ENCODE assay signal across 16 cellular contexts in the genomic region with DNA sequence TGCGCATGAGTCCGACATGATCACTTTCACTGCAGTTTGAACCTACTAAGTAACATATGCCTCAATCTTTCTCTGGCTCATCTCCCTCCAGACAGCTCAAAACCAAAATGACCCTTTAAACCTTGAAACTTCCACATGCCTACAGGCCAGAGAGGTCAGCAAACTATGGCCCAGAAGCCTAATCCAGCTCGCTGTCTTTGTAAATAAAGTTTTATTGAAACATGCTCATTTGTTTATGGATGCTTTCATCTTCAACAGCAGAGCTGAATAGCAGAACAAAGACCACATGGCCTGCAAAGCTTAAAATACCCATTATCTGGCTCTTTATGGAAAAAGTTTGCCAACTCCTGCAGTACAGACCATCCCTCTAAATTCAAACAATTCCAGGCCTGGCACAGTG. TPM values are rescaled to one million over a fixed set of nuclear protein-coding genes. Genes with fewer than 3 reads are reported as not detected.
A peak's percentile ranks its signal among the peaks of the same experiment; 100 is the strongest.
DNase-seq lines count a peak whose midpoint lies in the region; ATAC-seq and TF ChIP-seq lines count a peak whose summit lies in the region.
"Had no signal": no experiment of that assay in that cellular context is flagged by ENCODE, and none has a peak within 500 bp of the region (broad histone marks: within the 10 kb centered on the region; RNA-seq: fewer than 3 reads in every experiment).

No MANE protein-coding gene starts in this region.

- intact Hi-C loops in natural killer cell (cut with micrococcal nuclease): no loop called here

- ATAC-seq in natural killer cell (no peak), HG03521 (IDR thresholded peaks at IDR 0.05; ENCODE audit: unreplicated experiment) (no peak)
- no peak for ATAC-seq in natural killer cell treated with Interleukin-12 subunit alpha and Interleukin-12 subunit beta and Interleukin-15 and Interleukin-18, amount 100 ng/mL, for 72 hours
- no peak for ATAC-seq in stimulated activated effector memory CD8-positive, alpha-beta T cell treated with anti-CD3 and anti-CD28 coated beads, Interleukin-12 subunit alpha, Interleukin-12 subunit beta, amount 100 ng/mL, for 72 hours
- ATAC-seq: activated naive CD8-positive, alpha-beta T cell treated with anti-CD3 and anti-CD28 coated beads, Interleukin-2, amount 50 U/mL, for 24 hours; heart left ventricle; left colon had no signal

- H3K27me3 Mint-ChIP-seq in natural killer cell (ENCODE audit: low read depth in 2 of 2): no peaks in the 10 kb centered on the region
- H3K27me3 Mint-ChIP-seq in natural killer cell treated with Interleukin-12 subunit alpha and Interleukin-12 subunit beta and Interleukin-15 and Interleukin-18, amount 100 ng/mL, for 72 hours: no peaks in the 10 kb centered on the region
- H3K27me3 Mint-ChIP-seq: activated naive CD8-positive, alpha-beta T cell treated with anti-CD3 and anti-CD28 coated beads, Interleukin-2, amount 50 U/mL, for 24 hours; naive B cell had no signal

- H3K27ac Mint-ChIP-seq in natural killer cell: peak overlapping the region in 1 of 2 donors; percentile 93
- no peak overlapping the region for H3K27ac Mint-ChIP-seq in natural killer cell treated with Interleukin-12 subunit alpha and Interleukin-12 subunit beta and Interleukin-15 and Interleukin-18, amount 100 ng/mL, for 72 hours
- peak overlapping the region; percentile 88 for H3K27ac Mint-ChIP-seq in stimulated activated effector memory CD8-positive, alpha-beta T cell treated with anti-CD3 and anti-CD28 coated beads, Interleukin-12 subunit alpha, Interleukin-12 subunit beta, amount 100 ng/mL, for 72 hours
- H3K27ac Mint-ChIP-seq: activated naive CD8-positive, alpha-beta T cell treated with anti-CD3 and anti-CD28 coated beads, Interleukin-2, amount 50 U/mL, for 24 hours had no signal

- no peak for DNase-seq in natural killer cell
- no peak for DNase-seq in natural killer cell treated with Interleukin-12 subunit alpha and Interleukin-12 subunit beta and Interleukin-15 and Interleukin-18, amount 100 ng/mL, for 72 hours (ENCODE audit: low spot score)
- no peak for DNase-seq in stimulated activated effector memory CD8-positive, alpha-beta T cell treated with anti-CD3 and anti-CD28 coated beads, Interleukin-12 subunit alpha, Interleukin-12 subunit beta, amount 100 ng/mL, for 72 hours (ENCODE audit: low spot score in 2 of 2)
- DNase-seq: activated naive CD8-positive, alpha-beta T cell treated with anti-CD3 and anti-CD28 coated beads, Interleukin-2, amount 50 U/mL, for 24 hours; DMS 273 treated with DMSO at 0.1 percent for 48 hours; erythroblast; heart left ventricle; left colon; MV-4-11; naive B cell; NK-92 treated with Interleukin-12 subunit alpha and Interleukin-12 subunit beta, amount 100 ng/mL, for 24 hours; SIG-M5; stimulated activated CD4-positive, alpha-beta T cell treated with anti-CD3 and anti-CD28 coated beads, Interleukin-4, amount 100 ng/mL, for 4 hours; stimulated activated naive CD4-positive, alpha-beta T cell treated with Interleukin-2 at 50 U/mL for 16 hours had no signal

- TF ChIP-seq CTCF in natural killer cell (IDR thresholded peaks at IDR 0.05): no peak

- H3K9me3 Mint-ChIP-seq in natural killer cell: no peaks in the 10 kb centered on the region
- H3K9me3 Mint-ChIP-seq in natural killer cell treated with Interleukin-12 subunit alpha and Interleukin-12 subunit beta and Interleukin-15 and Interleukin-18, amount 100 ng/mL, for 72 hours: no peaks in the 10 kb centered on the region
- no peaks in the 10 kb centered on the region for H3K9me3 Mint-ChIP-seq in stimulated activated effector memory CD8-positive, alpha-beta T cell treated with anti-CD3 and anti-CD28 coated beads, Interleukin-12 subunit alpha, Interleukin-12 subunit beta, amount 100 ng/mL, for 72 hours
- H3K9me3 Mint-ChIP-seq: activated naive CD8-positive, alpha-beta T cell treated with anti-CD3 and anti-CD28 coated beads, Interleukin-2, amount 50 U/mL, for 24 hours; naive B cell had no signal

- H3K4me3 Mint-ChIP-seq in natural killer cell: peak overlapping the region; percentile 8
- no peak overlapping the region for H3K4me3 Mint-ChIP-seq in natural killer cell treated with Interleukin-12 subunit alpha and Interleukin-12 subunit beta and Interleukin-15 and Interleukin-18, amount 100 ng/mL, for 72 hours
- no peak overlapping the region for H3K4me3 Mint-ChIP-seq in stimulated activated effector memory CD8-positive, alpha-beta T cell treated with anti-CD3 and anti-CD28 coated beads, Interleukin-12 subunit alpha, Interleukin-12 subunit beta, amount 100 ng/mL, for 72 hours

- no peaks in the 10 kb centered on the region for H3K36me3 Mint-ChIP-seq in natural killer cell
- H3K36me3 Mint-ChIP-seq in natural killer cell treated with Interleukin-12 subunit alpha and Interleukin-12 subunit beta and Interleukin-15 and Interleukin-18, amount 100 ng/mL, for 72 hours: no peaks in the 10 kb centered on the region
- peaks cover 78% of the 10 kb centered on the region for H3K36me3 Mint-ChIP-seq in stimulated activated effector memory CD8-positive, alpha-beta T cell treated with anti-CD3 and anti-CD28 coated beads, Interleukin-12 subunit alpha, Interleukin-12 subunit beta, amount 100 ng/mL, for 72 hours

- peaks cover 25 to 40% of the 10 kb centered on the region in 2 donors for H3K4me1 Mint-ChIP-seq in natural killer cell
- H3K4me1 Mint-ChIP-seq in natural killer cell treated with Interleukin-12 subunit alpha and Interleukin-12 subunit beta and Interleukin-15 and Interleukin-18, amount 100 ng/mL, for 72 hours (ENCODE audit: low read depth in 2 of 2): peaks cover 35 to 38% of the 10 kb centered on the region in 2 donors
- H3K4me1 Mint-ChIP-seq in stimulated activated effector memory CD8-positive, alpha-beta T cell treated with anti-CD3 and anti-CD28 coated beads, Interleukin-12 subunit alpha, Interleukin-12 subunit beta, amount 100 ng/mL, for 72 hours: peaks cover 43% of the 10 kb centered on the region

RNA-seq across cellular contexts. Expression of a gene that starts 15.6 kb away (rescaled TPM):
- total RNA-seq in natural killer cell: 10 to 100 TPM; 24.8 to 35.7 (median 31.1) TPM
- 10 to 100 TPM; 36.9 to 53.8 TPM for total RNA-seq in natural killer cell treated with Interleukin-12 subunit alpha and Interleukin-12 subunit beta and Interleukin-15 and Interleukin-18, amount 100 ng/mL, for 72 hours

RNA-seq across cellular contexts. Expression of a gene that starts 18.1 kb away (rescaled TPM):
- total RNA-seq in natural killer cell: not detected
- total RNA-seq in natural killer cell treated with Interleukin-12 subunit alpha and Interleukin-12 subunit beta and Interleukin-15 and Interleukin-18, amount 100 ng/mL, for 72 hours: not detected
- total RNA-seq: heart left ventricle, HT-29, left colon had no signal

RNA-seq across cellular contexts. Expression of a gene that starts 22.7 kb away (rescaled TPM):
- total RNA-seq in natural killer cell: 10 to 100 TPM in 2 of 3 donors, 1 to 10 TPM in 1; 8.7 to 11.5 (median 10.0) TPM
- total RNA-seq in natural killer cell treated with Interleukin-12 subunit alpha and Interleukin-12 subunit beta and Interleukin-15 and Interleukin-18, amount 100 ng/mL, for 72 hours: 10 to 100 TPM in 1 of 2 donors, 1 to 10 TPM in 1; 8.4 to 22.7 TPM

RNA-seq across cellular contexts. Expression of a gene that starts 23.4 kb away (rescaled TPM):
- 100 to 1,000 TPM; 212 to 252 (median 241) TPM for total RNA-seq in natural killer cell
- 100 to 1,000 TPM; 389 to 427 TPM for total RNA-seq in natural killer cell treated with Interleukin-12 subunit alpha and Interleukin-12 subunit beta and Interleukin-15 and Interleukin-18, amount 100 ng/mL, for 72 hours

RNA-seq across cellular contexts. Expression of a gene that starts 47.1 kb away (rescaled TPM):
- 10 to 100 TPM; 20.7 to 24.5 (median 21.5) TPM for total RNA-seq in natural killer cell
- 10 to 100 TPM; 29.0 to 74.0 TPM for total RNA-seq in natural killer cell treated with Interleukin-12 subunit alpha and Interleukin-12 subunit beta and Interleukin-15 and Interleukin-18, amount 100 ng/mL, for 72 hours
